18 cellular contexts compared by ENCODE assay signal in the genomic region with DNA sequence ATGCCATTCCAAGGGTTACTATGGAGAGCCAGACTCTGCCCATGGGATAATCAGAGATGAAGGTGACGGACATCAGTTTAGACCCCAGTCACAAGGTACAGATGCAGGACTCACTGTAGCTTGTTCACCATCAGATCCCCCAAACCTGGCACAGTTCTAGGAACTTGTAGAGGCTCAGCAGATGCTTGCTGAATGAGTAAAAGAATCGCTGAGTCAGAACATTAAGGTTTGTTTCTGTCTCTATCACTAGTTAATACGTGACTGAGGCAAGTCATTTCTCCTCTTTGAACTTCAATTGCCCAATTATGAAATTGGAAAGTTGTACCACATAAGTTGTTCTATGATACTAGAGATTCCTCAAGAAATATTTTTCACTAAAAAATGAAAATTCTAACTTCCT.
"Had no signal": no experiment of that assay in that cellular context is flagged by ENCODE, and none has a peak within 500 bp of the region (broad histone marks: within the 10 kb centered on the region; RNA-seq: fewer than 3 reads in every experiment).

No MANE protein-coding gene starts in this region.

- H3K27me3 ChIP-seq: ascending aorta, neural progenitor cell, tibial nerve, uterus had no signal

- H3K27ac ChIP-seq: ascending aorta, left ventricle myocardium inferior, neural progenitor cell, tibial nerve, uterus had no signal

- ATAC-seq: mucosa of descending colon, right cardiac atrium had no signal

- H3K4me3 ChIP-seq: ascending aorta, left ventricle myocardium inferior, mucosa of descending colon, neural progenitor cell, tibial nerve, uterus had no signal

- DNase-seq: activated CD4-positive, alpha-beta T cell treated with anti-CD3 and anti-CD28 coated beads for 1 hour; activated effector memory CD4-positive, alpha-beta T cell treated with anti-CD3 and anti-CD28 coated beads, Interleukin-2, amount 50 U/mL, for 16 hours; activated T-cell treated with anti-CD3 and anti-CD28 coated beads, Interleukin-2, amount 50 U/mL, for 72 hours; cerebellar nuclear complex; effector CD4-positive, alpha-beta T cell; foreskin fibroblast; glutamatergic neuron; hippocampal formation; islet precursor cell; left ventricle myocardium inferior; mucosa of descending colon; naive B cell; right cardiac atrium; T-helper 1 cell; uterus had no signal

- H3K4me2 ChIP-seq: neural progenitor cell had no signal

- H3K36me3 ChIP-seq: ascending aorta, left ventricle myocardium inferior, neural progenitor cell, tibial nerve, uterus had no signal

- H2AFZ ChIP-seq: neural progenitor cell had no signal

- H3K9ac ChIP-seq: neural progenitor cell had no signal

- H3K4me1 ChIP-seq: tibial nerve, uterus had no signal

- H3K9me3 ChIP-seq: ascending aorta, left ventricle myocardium inferior, mucosa of descending colon, tibial nerve, uterus had no signal
